ENCODE assay signal across 8 cellular contexts in genomic region chrX:103253608-103254007, GRCh38. TPM values are rescaled to one million over a fixed set of nuclear protein-coding genes. Genes with fewer than 3 reads are reported as not detected.
DNase-seq lines count a peak whose midpoint lies in the region; TF ChIP-seq lines count a peak whose summit lies in the region.

No MANE protein-coding gene starts in this region.

- peak overlapping the region; percentile 81 for H3K9ac ChIP-seq in ES-I3 (ENCODE audit: low read depth, low read length)

- TF ChIP-seq CTCF in WI38 (IDR thresholded peaks at IDR 0.05; ENCODE audit: low read depth, low read length): no peak
- no peak for TF ChIP-seq CTCF in retinal pigment epithelial cell (conservative IDR thresholded peaks at IDR 0.05; ENCODE audit: low read depth, low read length)

- H3K4me1 ChIP-seq in ES-I3 (ENCODE audit: insufficient read depth, low read length): peaks cover 12% of the 10 kb centered on the region

- H3K9me3 ChIP-seq in ES-I3 (ENCODE audit: control insufficient read depth, insufficient read depth, low read length): no peaks in the 10 kb centered on the region

- DNase-seq in globus pallidus (ENCODE audit: low spot score) (peak; percentile 5), retinal pigment epithelial cell (ENCODE audit: low read depth) (no peak), HT-29 (ENCODE audit: low spot score) (no peak), AG08396 (ENCODE audit: low spot score) (no peak), epidermal melanocyte (ENCODE audit: insufficient read length, low spot score) (no peak), NCI-H82 treated with DMSO at 0.1 percent for 48 hours (lab: John Stamatoyannopoulos, UW; ENCODE audit: unreplicated experiment) (no peak)

- H3K4me3 ChIP-seq in WI38 (ENCODE audit: low read depth, low read length): peak overlapping the region; percentile 74
- H3K4me3 ChIP-seq in retinal pigment epithelial cell (ENCODE audit: low read length): peak overlapping the region; percentile 75

- peaks cover 15% of the 10 kb centered on the region for H3K36me3 ChIP-seq in ES-I3 (ENCODE audit: insufficient read depth, low read length)

RNA-seq across cellular contexts. Expression of gene TCEAL8, which starts 1.3 kb away (rescaled TPM):
- total RNA-seq in HT-29 (2014; rRNA removed; shearing (Covaris generic)): 6.7 and 8.1 TPM in 2 replicates

RNA-seq across cellular contexts. Expression of gene TCEAL5, which starts 22.9 kb away (rescaled TPM):
- not detected in 2 replicates for total RNA-seq in HT-29 (2014; rRNA removed; shearing (Covaris generic))

RNA-seq across cellular contexts. Expression of gene BEX4, which starts 38.7 kb away (rescaled TPM):
- not detected in 2 replicates for total RNA-seq in HT-29 (2014; rRNA removed; shearing (Covaris generic))

RNA-seq across cellular contexts. Expression of gene BEX2, which starts 57.2 kb away (rescaled TPM):
- total RNA-seq in HT-29 (2014; rRNA removed; shearing (Covaris generic)): not detected in 2 replicates
